ENCODE assay signal across 9 cellular contexts in the genomic region with DNA sequence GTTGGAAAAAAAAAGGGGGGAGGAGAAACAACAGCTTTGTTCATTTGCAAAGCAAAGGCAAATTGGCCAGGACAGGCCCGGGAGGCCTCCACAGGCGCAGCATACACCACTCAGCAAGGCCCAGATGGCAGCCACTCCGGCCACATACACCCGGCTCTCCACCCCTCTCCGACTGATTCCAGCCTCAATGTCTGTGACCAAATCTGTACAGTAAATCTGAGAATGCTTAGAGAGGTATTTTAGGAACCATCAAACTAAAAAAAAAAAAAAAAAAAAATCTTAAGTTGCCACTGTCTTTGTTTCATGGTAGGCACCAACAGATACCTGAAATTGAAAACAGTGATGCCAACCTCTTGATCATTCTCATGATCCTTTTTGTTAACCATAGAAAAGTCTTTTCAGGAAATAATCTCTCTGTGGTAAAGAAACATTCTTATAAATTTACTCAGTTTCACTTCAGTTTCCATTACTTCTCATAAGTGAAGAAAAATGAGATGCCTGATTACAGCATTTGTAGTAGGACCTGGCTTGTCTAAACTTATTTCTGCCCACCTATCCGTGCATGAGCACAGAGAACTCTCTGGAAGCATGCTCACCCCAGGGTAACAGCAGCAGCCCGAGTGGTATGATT. TPM values are rescaled to one million over a fixed set of nuclear protein-coding genes. Genes with fewer than 3 reads are reported as not detected.
DNase-seq lines count a peak whose midpoint lies in the region; ATAC-seq and TF ChIP-seq lines count a peak whose summit lies in the region.
"Had no signal": no experiment of that assay in that cellular context is flagged by ENCODE, and none has a peak within 500 bp of the region (broad histone marks: within the 10 kb centered on the region; RNA-seq: fewer than 3 reads in every experiment).

No MANE protein-coding gene starts in this region.

- H3K4me1 Mint-ChIP-seq in MCF 10A (ENCODE audit: insufficient read depth, unreplicated experiment) (peaks cover 35% of the 10 kb centered on the region), type B pancreatic cell (ENCODE audit: unreplicated experiment) (peaks cover 78% of the 10 kb centered on the region)
- peaks cover 57% of the 10 kb centered on the region for H3K4me1 Mint-ChIP-seq in activated T-helper 17 cell treated with anti-CD3 and anti-CD28 coated beads, Interleukin-2, amount 50 U/mL, for 72 hours

- H3K36me3 Mint-ChIP-seq in MCF 10A (ENCODE audit: insufficient read depth, unreplicated experiment): peaks cover 21% of the 10 kb centered on the region
- H3K36me3 Mint-ChIP-seq in activated T-helper 17 cell treated with anti-CD3 and anti-CD28 coated beads, Interleukin-2, amount 50 U/mL, for 72 hours (ENCODE audit: low read depth): peaks cover 40% of the 10 kb centered on the region
- H3K36me3 Mint-ChIP-seq in type B pancreatic cell: peaks cover 8% of the 10 kb centered on the region

- H3K9me3 Mint-ChIP-seq in MCF 10A (ENCODE audit: unreplicated experiment) (no peaks in the 10 kb centered on the region), type B pancreatic cell (no peaks in the 10 kb centered on the region)
- no peaks in the 10 kb centered on the region for H3K9me3 Mint-ChIP-seq in activated T-helper 17 cell treated with anti-CD3 and anti-CD28 coated beads, Interleukin-2, amount 50 U/mL, for 72 hours

- H3F3A ChIP-seq in GM23248 (ENCODE audit: insufficient read depth): peaks cover 27% of the 10 kb centered on the region

- H3K27ac Mint-ChIP-seq in MCF 10A (ENCODE audit: low read depth, unreplicated experiment) (no peak overlapping the region), type B pancreatic cell (peak overlapping the region; percentile 27)
- peak overlapping the region; percentile 73 for H3K27ac Mint-ChIP-seq in activated T-helper 17 cell treated with anti-CD3 and anti-CD28 coated beads, Interleukin-2, amount 50 U/mL, for 72 hours

- H2AFZ ChIP-seq in mammary epithelial cell (ENCODE audit: low read depth, low read length) (no peak overlapping the region), GM23248 (no peak overlapping the region)

- H4K20me1 ChIP-seq in mammary epithelial cell (ENCODE audit: insufficient read depth, low read length): peaks cover 4% of the 10 kb centered on the region
- peaks cover 15% of the 10 kb centered on the region; the same call in 1 of the 2 replicates for H4K20me1 ChIP-seq in GM23248 (ENCODE audit: insufficient read depth)

- H3K36me3 ChIP-seq in mammary epithelial cell (ENCODE audit: insufficient read depth, low read length) (peaks cover 14% of the 10 kb centered on the region), GM23248 (ENCODE audit: low read depth) (no peaks in the 10 kb centered on the region)

- intact Hi-C loops in mammary epithelial cell (cut with micrococcal nuclease): no loop called here
- intact Hi-C loops in MCF 10A (cut with micrococcal nuclease): no loop called here

- no peaks in the 10 kb centered on the region for H3K9me3 ChIP-seq in mammary epithelial cell (replicated peaks; ENCODE audit: insufficient read depth, low read length)
- H3K9me3 ChIP-seq in GM23248 (ENCODE audit: low read depth): no peaks in the 10 kb centered on the region

- H3K4me1 ChIP-seq in mammary epithelial cell (ENCODE audit: insufficient read depth, low read length) (peaks cover 41% of the 10 kb centered on the region), GM23248 (ENCODE audit: insufficient read depth) (peaks cover 26% of the 10 kb centered on the region)

- H3K9ac ChIP-seq in mammary epithelial cell (ENCODE audit: insufficient read depth, low read length): peak overlapping the region; percentile 0
- no peak overlapping the region for H3K9ac ChIP-seq in GM23248

- H3K4me2 ChIP-seq in mammary epithelial cell (ENCODE audit: insufficient read depth, low read depth, low read length) (peak overlapping the region; percentile 30), GM23248 (ENCODE audit: unreplicated experiment) (no peak overlapping the region)

- CTCF ChIA-PET in mammary epithelial cell (lab: Charles Lee; ENCODE audit: low non-redundant PET) (no interaction called here), MCF 10A (lab: Yijun Ruan, JAX) (interaction anchor here (0.6 to 1.5 kb wide), 3 partner anchors 15 to 22 kb away, joined by 3 to 4 read pairs (median 4); no protein-coding TSS in a partner anchor)

- H3K27me3 Mint-ChIP-seq in MCF 10A (ENCODE audit: insufficient read depth, unreplicated experiment) (no peaks in the 10 kb centered on the region), type B pancreatic cell (no peaks in the 10 kb centered on the region)
- H3K27me3 Mint-ChIP-seq in activated T-helper 17 cell treated with anti-CD3 and anti-CD28 coated beads, Interleukin-2, amount 50 U/mL, for 72 hours: no peaks in the 10 kb centered on the region

- H3K27ac ChIP-seq in mammary epithelial cell (ENCODE audit: insufficient read depth, low read depth, low read length) (peak overlapping the region; percentile 14), GM23248 (no peak overlapping the region)

- peak; percentile 47 for ATAC-seq in HG02973 (IDR thresholded peaks at IDR 0.05; ENCODE audit: unreplicated experiment)
- ATAC-seq in activated T-helper 17 cell treated with anti-CD3 and anti-CD28 coated beads, Interleukin-2, amount 50 U/mL, for 72 hours (replicated peaks): peak; percentile 77

- in situ Hi-C loops in mammary epithelial cell (cut with MboI; ENCODE audit: low sequenced_read_pairs in 2 of 2) (loop anchor here in 1 of 2 donors (25.0 kb wide), 1 partner anchor 362 kb away; a partner anchor contains a TSS), GM23248 (cut with MboI) (no loop called here)

- BruUV-seq in mammary epithelial cell (replicated peaks; lab: Mats Ljungman, UMichigan) (no TSS peak), MCF 10A (replicated peaks; lab: Mats Ljungman, UMichigan) (no TSS peak)

- no peak overlapping the region for H3K4me3 Mint-ChIP-seq in MCF 10A (ENCODE audit: unreplicated experiment)
- peak overlapping the region; percentile 51 for H3K4me3 Mint-ChIP-seq in activated T-helper 17 cell treated with anti-CD3 and anti-CD28 coated beads, Interleukin-2, amount 50 U/mL, for 72 hours
- H3K4me3 Mint-ChIP-seq in type B pancreatic cell: no peak overlapping the region

- H3K4me3 ChIP-seq in mammary epithelial cell (replicated peaks in 1 of 3; ENCODE audit: insufficient read depth in 1 of 3, low read depth in 2 of 3, low read length in 3 of 3) (no peak overlapping the region), GM23248 (no peak overlapping the region)

- H3K9me2 ChIP-seq in GM23248 (ENCODE audit: insufficient read depth): no peaks in the 10 kb centered on the region

- peaks cover 100% of the 10 kb centered on the region for H3K79me2 ChIP-seq in mammary epithelial cell (ENCODE audit: insufficient read depth, low read length)
- peaks cover 98% of the 10 kb centered on the region for H3K79me2 ChIP-seq in GM23248 (ENCODE audit: insufficient read depth)

- TF ChIP-seq CTCF in mammary epithelial cell (conservative IDR thresholded peaks at IDR 0.05 in 1 of 2, IDR thresholded peaks at IDR 0.05 in 1 of 2; ENCODE audit: extremely low read depth in 1 of 2, insufficient read depth in 1 of 2, low read depth in 1 of 2, low read length in 2 of 2): no peak
- no peak for TF ChIP-seq CTCF in MCF 10A (IDR thresholded peaks at IDR 0.05; ENCODE audit: unreplicated experiment)
- TF ChIP-seq CTCF in type B pancreatic cell (conservative IDR thresholded peaks at IDR 0.05): no peak

- WGBS in mammary epithelial cell (ENCODE audit: low coverage, missing lambda C conversion rate): 48% methylated on average over 7 of the region's 7 CpGs
- 80 to 81% methylated on average over 7 of the region's 7 CpGs for WGBS in GM23248 (ENCODE audit: low coverage in 1 of 2, low lambda C conversion rate in 2 of 2, missing lambda C conversion rate in 2 of 2), 2 experiments

- H3K27me3 ChIP-seq in mammary epithelial cell (ENCODE audit: insufficient read depth, low read length) (no peaks in the 10 kb centered on the region), GM23248 (replicated peaks; ENCODE audit: insufficient read depth) (no peaks in the 10 kb centered on the region)

- dilution Hi-C loops in mammary epithelial cell (cut with HindIII; ENCODE audit: low sequenced_read_pairs): no loop called here

- POLR2A ChIA-PET in MCF 10A (lab: Yijun Ruan, JAX): interaction anchor here (0.7 to 0.9 kb wide), 2 partner anchors 13 to 99 kb away, joined by 3 to 4 read pairs; a partner anchor contains a TSS

- DNase-seq in mammary epithelial cell (no peak), MCF 10A (ENCODE audit: unreplicated experiment) (no peak), type B pancreatic cell (ENCODE audit: extremely low spot score, unreplicated experiment) (no peak), RKO (ENCODE audit: low spot score) (no peak), GM23248 (no peak)
- DNase-seq in stimulated activated CD4-positive, alpha-beta T cell treated with anti-CD3 and anti-CD28 coated beads, Interleukin-12 subunit alpha, Interleukin-12 subunit beta, amount 100 ng/mL, for 4 hours: no peak
- DNase-seq: Kasumi-1 had no signal

RNA-seq across cellular contexts. Expression of a gene that starts 20.2 kb away (rescaled TPM):
- total RNA-seq in mammary epithelial cell (10 to 100 TPM; 30.8 to 60.7 TPM), MCF 10A (2022) (33.8 and 37.6 TPM in 2 replicates), type B pancreatic cell (ENCODE audit: low replicate concordance) (32.4 and 43.6 TPM in 2 replicates)
- polyA plus RNA-seq in mammary epithelial cell (56.7 TPM), GM23248 (2016; fragmentation: Nextera tagmentation; extraction: Ambion mirVana) (19.1 and 19.9 TPM in 2 replicates)
- polyA minus RNA-seq in mammary epithelial cell: 35.7 TPM
- 10 to 100 TPM; 10.5 to 17.0 TPM for total RNA-seq in activated T-helper 17 cell treated with anti-CD3 and anti-CD28 coated beads, Interleukin-2, amount 50 U/mL, for 72 hours
- 26.1 and 31.3 TPM in 2 replicates for total RNA-seq in GM23248 (2014; rRNA removed; shearing (Covaris generic))

RNA-seq across cellular contexts. Expression of a gene that starts 40.4 kb away (rescaled TPM):
- total RNA-seq in mammary epithelial cell (10 to 100 TPM; 52.1 to 59.7 TPM), MCF 10A (2022) (41.6 and 44.6 TPM in 2 replicates), type B pancreatic cell (ENCODE audit: low replicate concordance) (40.5 and 45.5 TPM in 2 replicates)
- polyA plus RNA-seq in mammary epithelial cell (22.5 TPM), GM23248 (2016; fragmentation: Nextera tagmentation; extraction: Ambion mirVana) (7.1 and 7.6 TPM in 2 replicates)
- polyA minus RNA-seq in mammary epithelial cell: 105 TPM
- total RNA-seq in activated T-helper 17 cell treated with anti-CD3 and anti-CD28 coated beads, Interleukin-2, amount 50 U/mL, for 72 hours: 10 to 100 TPM; 14.7 to 23.3 TPM
- 16.3 and 16.4 TPM in 2 replicates for total RNA-seq in GM23248 (2014; rRNA removed; shearing (Covaris generic))
